In genomic region chr15:89932880-89933279, GRCh38 we compare ENCODE assay signal across 23 cellular contexts. TPM values are rescaled to one million over a fixed set of nuclear protein-coding genes. Genes with fewer than 3 reads are reported as not detected.
DNase-seq lines count a peak whose midpoint lies in the region; ATAC-seq, FAIRE-seq and TF ChIP-seq lines count a peak whose summit lies in the region.
"Had no signal": no experiment of that assay in that cellular context is flagged by ENCODE, and none has a peak within 500 bp of the region (broad histone marks: within the 10 kb centered on the region; RNA-seq: fewer than 3 reads in every experiment).

No MANE protein-coding gene starts in this region.

- peaks cover 19% of the 10 kb centered on the region for H3K4me1 Mint-ChIP-seq in T-helper 2 cell treated with Interferon-gamma antibody and Interleukin-4, amounts not matched to agents 5 μg/mL and 100 μg/mL, for 36 hours (ENCODE audit: low read depth)
- H3K4me1 Mint-ChIP-seq: GM23338, H9 had no signal

- no peaks in the 10 kb centered on the region for H3K36me3 Mint-ChIP-seq in T-helper 2 cell treated with Interferon-gamma antibody and Interleukin-4, amounts not matched to agents 5 μg/mL and 100 μg/mL, for 36 hours (ENCODE audit: low read depth)
- H3K36me3 Mint-ChIP-seq: CD4-positive, alpha-beta memory T cell had no signal

- H3K27ac Mint-ChIP-seq in T-helper 2 cell treated with Interferon-gamma antibody and Interleukin-4, amounts not matched to agents 5 μg/mL and 100 μg/mL, for 36 hours = no peak overlapping the region
- H3K27ac Mint-ChIP-seq: CD4-positive, alpha-beta memory T cell; GM23338; H9 had no signal

- peak; percentile 7 for DNase-seq in RWPE2 (ENCODE audit: low spot score)
- peak; percentile 20 for DNase-seq in middle frontal gyrus (ENCODE audit: extremely low spot score, low spot score)
- no peak for DNase-seq in left cardiac atrium
- no peak for DNase-seq in effector CD8-positive, alpha-beta T cell (lab: John Stamatoyannopoulos, UW)
- no peak for DNase-seq in T-helper 2 cell treated with Interferon-gamma antibody and Interleukin-4, amounts not matched to agents 5 μg/mL and 100 μg/mL, for 36 hours (ENCODE audit: low spot score)
- DNase-seq: ACHN; AML-193; C1 segment of cervical spinal cord; Calu3; CD4-positive, alpha-beta memory T cell; COR-L47; EL; GF-D8; H9 had no signal

- no peak overlapping the region for H3K4me3 Mint-ChIP-seq in T-helper 2 cell treated with Interferon-gamma antibody and Interleukin-4, amounts not matched to agents 5 μg/mL and 100 μg/mL, for 36 hours
- H3K4me3 Mint-ChIP-seq: CD4-positive, alpha-beta memory T cell; GM23338; H9 had no signal

- peaks cover 10% of the 10 kb centered on the region for H3K27me3 Mint-ChIP-seq in T-helper 2 cell treated with Interferon-gamma antibody and Interleukin-4, amounts not matched to agents 5 μg/mL and 100 μg/mL, for 36 hours (ENCODE audit: low read depth)
- H3K27me3 Mint-ChIP-seq: CD4-positive, alpha-beta memory T cell had no signal

- H3K9me3 ChIP-seq in RWPE2 (ENCODE audit: severe bottlenecking) = no peaks in the 10 kb centered on the region
- H3K9me3 ChIP-seq: A549 had no signal

- FAIRE-seq in A204.1 (lab: Jason Lieb, UNC) = peak; percentile 97
- FAIRE-seq in endometrium (lab: Jason Lieb, UNC) = peak; percentile 95
- FAIRE-seq: A549, GM12891, GM18507 had no signal

- intact Hi-C loops in left cardiac atrium (cut with DNase I) = no loop called here

- H3K9me3 Mint-ChIP-seq in T-helper 2 cell treated with Interferon-gamma antibody and Interleukin-4, amounts not matched to agents 5 μg/mL and 100 μg/mL, for 36 hours = no peaks in the 10 kb centered on the region
- H3K9me3 Mint-ChIP-seq: CD4-positive, alpha-beta memory T cell; GM23338; H9 had no signal

- H3K27ac ChIP-seq in RWPE2 (ENCODE audit: poor library complexity, severe bottlenecking) = no peak overlapping the region
- H3K27ac ChIP-seq: 22Rv1, A549 had no signal

- H3K4me1 ChIP-seq in RWPE2 (ENCODE audit: insufficient read depth, poor library complexity, severe bottlenecking) = peaks cover 4% of the 10 kb centered on the region
- H3K4me1 ChIP-seq: A549 had no signal

- H3K4me3 ChIP-seq in RWPE2 (ENCODE audit: severe bottlenecking) = no peak overlapping the region
- H3K4me3 ChIP-seq: A549, GM23338 had no signal

- ATAC-seq in RWPE2 (ENCODE audit: low read depth) (no peak), HG02610 (IDR thresholded peaks at IDR 0.05; ENCODE audit: unreplicated experiment) (no peak), left cardiac atrium (no peak)
- ATAC-seq: GM23338, HCT116 had no signal

- no peaks in the 10 kb centered on the region for H3K36me3 ChIP-seq in RWPE2 (ENCODE audit: low read depth)

- H3K27me3 ChIP-seq in RWPE2 (ENCODE audit: insufficient read depth, poor library complexity, severe bottlenecking) = no peaks in the 10 kb centered on the region

- no peak for TF ChIP-seq CTCF in RWPE2 (IDR thresholded peaks at IDR 0.05; ENCODE audit: poor library complexity, severe bottlenecking)

RNA-seq across cellular contexts. Expression of gene ARPIN, which starts 20.1 kb away (rescaled TPM):
- 10 to 100 TPM; 10.2 to 13.4 TPM for total RNA-seq in left cardiac atrium

RNA-seq across cellular contexts. Expression of gene AP3S2, which starts 39.1 kb away (rescaled TPM):
- 10 to 100 TPM; 33.0 to 35.6 TPM for total RNA-seq in left cardiac atrium

Comparison
In these comparisons a context has a peak if more than half of its experiments do, and no peak if none do; other contexts are left out.
1. DNase-seq: peak in RWPE2 (single experiment) and middle frontal gyrus (single experiment); none in left cardiac atrium (single experiment), effector CD8-positive, alpha-beta T cell (single experiment) and T-helper 2 cell treated with Interferon-gamma antibody and Interleukin-4, amounts not matched to agents 5 μg/mL and 100 μg/mL, for 36 hours (single experiment).